In the genomic region with DNA sequence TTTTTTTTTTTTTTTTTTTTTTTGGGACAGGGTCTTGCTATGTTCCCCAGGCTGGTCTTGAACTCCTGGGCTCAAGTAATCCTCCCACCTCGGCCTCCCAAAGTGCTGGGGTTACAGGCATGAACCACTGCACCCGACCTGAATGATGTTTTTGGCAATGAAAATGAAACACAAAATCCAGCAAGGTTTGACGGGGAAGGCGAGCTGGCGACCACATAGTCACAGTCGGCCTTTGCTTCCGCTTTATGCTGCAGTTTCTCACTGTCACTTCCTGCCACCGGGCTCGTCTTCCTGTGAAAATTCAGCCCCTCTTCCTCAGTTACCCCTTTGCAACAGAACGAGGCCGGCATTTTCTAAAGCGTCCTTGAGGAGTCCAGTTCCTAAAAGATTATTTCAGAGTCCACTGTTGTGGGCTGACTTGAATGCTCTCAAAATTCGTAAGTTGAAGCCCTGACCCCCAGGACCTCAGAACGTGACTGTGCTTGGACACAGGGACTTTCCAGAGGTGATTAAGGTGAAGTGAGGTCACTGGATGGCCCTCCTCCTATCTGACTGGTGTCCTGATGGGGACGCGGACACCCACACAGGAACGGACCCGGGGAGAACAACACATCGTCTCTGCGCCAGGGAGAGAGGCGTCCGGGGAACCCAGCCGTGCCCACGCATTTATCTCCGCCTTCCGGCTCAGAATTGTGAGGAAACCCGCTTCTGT, we compare ENCODE assay signal across 1 cellular context.
TF ChIP-seq lines count a peak whose summit lies in the region.

No MANE protein-coding gene starts in this region.

TF ChIP-seq in HepG2, 621 proteins besides CTCF, POLR2A, EP300 and RAD21 (continued from another document and continues in another):
- TF ChIP-seq, protein P1, sequence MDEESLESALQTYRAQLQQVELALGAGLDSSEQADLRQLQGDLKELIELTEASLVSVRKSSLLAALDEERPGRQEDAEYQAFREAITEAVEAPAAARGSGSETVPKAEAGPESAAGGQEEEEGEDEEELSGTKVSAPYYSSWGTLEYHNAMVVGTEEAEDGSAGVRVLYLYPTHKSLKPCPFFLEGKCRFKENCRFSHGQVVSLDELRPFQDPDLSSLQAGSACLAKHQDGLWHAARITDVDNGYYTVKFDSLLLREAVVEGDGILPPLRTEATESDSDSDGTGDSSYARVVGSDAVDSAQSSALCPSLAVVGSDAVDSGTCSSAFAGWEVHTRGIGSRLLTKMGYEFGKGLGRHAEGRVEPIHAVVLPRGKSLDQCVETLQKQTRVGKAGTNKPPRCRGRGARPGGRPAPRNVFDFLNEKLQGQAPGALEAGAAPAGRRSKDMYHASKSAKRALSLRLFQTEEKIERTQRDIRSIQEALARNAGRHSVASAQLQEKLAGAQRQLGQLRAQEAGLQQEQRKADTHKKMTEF (CRISPR knock-in tag; IDR thresholded peaks at IDR 0.05), result peak; percentile 18; the same call in 1 of the 2 replicates
- TF ChIP-seq KMT2A (CRISPR knock-in tag; IDR thresholded peaks at IDR 0.05) (no peak; the same call in 1 of the 2 replicates), FOXK2 (IDR thresholded peaks at IDR 0.05) (no peak), CBX5 (CRISPR knock-in tag; IDR thresholded peaks at IDR 0.05; ENCODE audit: borderline replicate concordance) (no peak), SMARCE1 (IDR thresholded peaks at IDR 0.05; ENCODE audit: borderline replicate concordance) (no peak), RFX1 (IDR thresholded peaks at IDR 0.05) (no peak), PHF20 (CRISPR knock-in tag; IDR thresholded peaks at IDR 0.05) (peak; percentile 80), NKX3-1 (CRISPR knock-in tag; IDR thresholded peaks at IDR 0.05) (no peak), TOPORS (CRISPR knock-in tag; IDR thresholded peaks at IDR 0.05) (no peak), ZNF619 (CRISPR knock-in tag; IDR thresholded peaks at IDR 0.05) (no peak), ZNF180 (CRISPR knock-in tag; IDR thresholded peaks at IDR 0.05; ENCODE audit: borderline replicate concordance, low read depth) (no peak), RXRB (CRISPR knock-in tag; IDR thresholded peaks at IDR 0.05; ENCODE audit: borderline replicate concordance) (peak; percentile 81; the same call in 1 of the 2 replicates), ATF7 (IDR thresholded peaks at IDR 0.05) (no peak), ATF7 (CRISPR knock-in tag; IDR thresholded peaks at IDR 0.05) (no peak), ZSCAN9 (CRISPR knock-in tag; IDR thresholded peaks at IDR 0.05; ENCODE audit: borderline replicate concordance) (no peak), HMG20A (CRISPR knock-in tag; IDR thresholded peaks at IDR 0.05; ENCODE audit: borderline replicate concordance) (no peak), MEIS2 (CRISPR knock-in tag; IDR thresholded peaks at IDR 0.05) (no peak; the same call in 1 of the 2 replicates), KDM5B (CRISPR knock-in tag; IDR thresholded peaks at IDR 0.05; ENCODE audit: borderline replicate concordance) (no peak), KDM5A (IDR thresholded peaks at IDR 0.05; ENCODE audit: borderline replicate concordance, low read length) (no peak), RAD51 (IDR thresholded peaks at IDR 0.05; ENCODE audit: borderline replicate concordance) (no peak), PAX8 (CRISPR knock-in tag; IDR thresholded peaks at IDR 0.05; ENCODE audit: borderline replicate concordance) (no peak)
- TF ChIP-seq, protein P2, sequence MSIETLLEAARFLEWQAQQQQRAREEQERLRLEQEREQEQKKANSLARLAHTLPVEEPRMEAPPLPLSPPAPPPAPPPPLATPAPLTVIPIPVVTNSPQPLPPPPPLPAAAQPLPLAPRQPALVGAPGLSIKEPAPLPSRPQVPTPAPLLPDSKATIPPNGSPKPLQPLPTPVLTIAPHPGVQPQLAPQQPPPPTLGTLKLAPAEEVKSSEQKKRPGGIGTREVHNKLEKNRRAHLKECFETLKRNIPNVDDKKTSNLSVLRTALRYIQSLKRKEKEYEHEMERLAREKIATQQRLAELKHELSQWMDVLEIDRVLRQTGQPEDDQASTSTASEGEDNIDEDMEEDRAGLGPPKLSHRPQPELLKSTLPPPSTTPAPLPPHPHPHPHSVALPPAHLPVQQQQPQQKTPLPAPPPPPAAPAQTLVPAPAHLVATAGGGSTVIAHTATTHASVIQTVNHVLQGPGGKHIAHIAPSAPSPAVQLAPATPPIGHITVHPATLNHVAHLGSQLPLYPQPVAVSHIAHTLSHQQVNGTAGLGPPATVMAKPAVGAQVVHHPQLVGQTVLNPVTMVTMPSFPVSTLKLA (IDR thresholded peaks at IDR 0.05), result no peak
- TF ChIP-seq, protein P3, sequence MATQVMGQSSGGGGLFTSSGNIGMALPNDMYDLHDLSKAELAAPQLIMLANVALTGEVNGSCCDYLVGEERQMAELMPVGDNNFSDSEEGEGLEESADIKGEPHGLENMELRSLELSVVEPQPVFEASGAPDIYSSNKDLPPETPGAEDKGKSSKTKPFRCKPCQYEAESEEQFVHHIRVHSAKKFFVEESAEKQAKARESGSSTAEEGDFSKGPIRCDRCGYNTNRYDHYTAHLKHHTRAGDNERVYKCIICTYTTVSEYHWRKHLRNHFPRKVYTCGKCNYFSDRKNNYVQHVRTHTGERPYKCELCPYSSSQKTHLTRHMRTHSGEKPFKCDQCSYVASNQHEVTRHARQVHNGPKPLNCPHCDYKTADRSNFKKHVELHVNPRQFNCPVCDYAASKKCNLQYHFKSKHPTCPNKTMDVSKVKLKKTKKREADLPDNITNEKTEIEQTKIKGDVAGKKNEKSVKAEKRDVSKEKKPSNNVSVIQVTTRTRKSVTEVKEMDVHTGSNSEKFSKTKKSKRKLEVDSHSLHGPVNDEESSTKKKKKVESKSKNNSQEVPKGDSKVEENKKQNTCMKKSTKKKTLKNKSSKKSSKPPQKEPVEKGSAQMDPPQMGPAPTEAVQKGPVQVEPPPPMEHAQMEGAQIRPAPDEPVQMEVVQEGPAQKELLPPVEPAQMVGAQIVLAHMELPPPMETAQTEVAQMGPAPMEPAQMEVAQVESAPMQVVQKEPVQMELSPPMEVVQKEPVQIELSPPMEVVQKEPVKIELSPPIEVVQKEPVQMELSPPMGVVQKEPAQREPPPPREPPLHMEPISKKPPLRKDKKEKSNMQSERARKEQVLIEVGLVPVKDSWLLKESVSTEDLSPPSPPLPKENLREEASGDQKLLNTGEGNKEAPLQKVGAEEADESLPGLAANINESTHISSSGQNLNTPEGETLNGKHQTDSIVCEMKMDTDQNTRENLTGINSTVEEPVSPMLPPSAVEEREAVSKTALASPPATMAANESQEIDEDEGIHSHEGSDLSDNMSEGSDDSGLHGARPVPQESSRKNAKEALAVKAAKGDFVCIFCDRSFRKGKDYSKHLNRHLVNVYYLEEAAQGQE (IDR thresholded peaks at IDR 0.05; ENCODE audit: borderline replicate concordance in 1 of 2, low read depth in 1 of 2, low read length in 2 of 2), result no peak
- TF ChIP-seq, protein P4, sequence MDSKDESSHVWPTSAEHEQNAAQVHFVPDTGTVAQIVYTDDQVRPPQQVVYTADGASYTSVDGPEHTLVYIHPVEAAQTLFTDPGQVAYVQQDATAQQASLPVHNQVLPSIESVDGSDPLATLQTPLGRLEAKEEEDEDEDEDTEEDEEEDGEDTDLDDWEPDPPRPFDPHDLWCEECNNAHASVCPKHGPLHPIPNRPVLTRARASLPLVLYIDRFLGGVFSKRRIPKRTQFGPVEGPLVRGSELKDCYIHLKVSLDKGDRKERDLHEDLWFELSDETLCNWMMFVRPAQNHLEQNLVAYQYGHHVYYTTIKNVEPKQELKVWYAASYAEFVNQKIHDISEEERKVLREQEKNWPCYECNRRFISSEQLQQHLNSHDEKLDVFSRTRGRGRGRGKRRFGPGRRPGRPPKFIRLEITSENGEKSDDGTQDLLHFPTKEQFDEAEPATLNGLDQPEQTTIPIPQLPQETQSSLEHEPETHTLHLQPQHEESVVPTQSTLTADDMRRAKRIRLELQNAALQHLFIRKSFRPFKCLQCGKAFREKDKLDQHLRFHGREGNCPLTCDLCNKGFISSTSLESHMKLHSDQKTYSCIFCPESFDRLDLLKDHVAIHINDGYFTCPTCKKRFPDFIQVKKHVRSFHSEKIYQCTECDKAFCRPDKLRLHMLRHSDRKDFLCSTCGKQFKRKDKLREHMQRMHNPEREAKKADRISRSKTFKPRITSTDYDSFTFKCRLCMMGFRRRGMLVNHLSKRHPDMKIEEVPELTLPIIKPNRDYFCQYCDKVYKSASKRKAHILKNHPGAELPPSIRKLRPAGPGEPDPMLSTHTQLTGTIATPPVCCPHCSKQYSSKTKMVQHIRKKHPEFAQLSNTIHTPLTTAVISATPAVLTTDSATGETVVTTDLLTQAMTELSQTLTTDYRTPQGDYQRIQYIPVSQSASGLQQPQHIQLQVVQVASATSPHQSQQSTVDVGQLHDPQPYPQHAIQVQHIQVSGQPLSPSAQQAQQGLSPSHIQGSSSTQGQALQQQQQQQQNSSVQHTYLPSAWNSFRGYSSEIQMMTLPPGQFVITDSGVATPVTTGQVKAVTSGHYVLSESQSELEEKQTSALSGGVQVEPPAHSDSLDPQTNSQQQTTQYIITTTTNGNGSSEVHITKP (CRISPR knock-in tag; IDR thresholded peaks at IDR 0.05; ENCODE audit: low read depth), result no peak
- TF ChIP-seq, protein P5, sequence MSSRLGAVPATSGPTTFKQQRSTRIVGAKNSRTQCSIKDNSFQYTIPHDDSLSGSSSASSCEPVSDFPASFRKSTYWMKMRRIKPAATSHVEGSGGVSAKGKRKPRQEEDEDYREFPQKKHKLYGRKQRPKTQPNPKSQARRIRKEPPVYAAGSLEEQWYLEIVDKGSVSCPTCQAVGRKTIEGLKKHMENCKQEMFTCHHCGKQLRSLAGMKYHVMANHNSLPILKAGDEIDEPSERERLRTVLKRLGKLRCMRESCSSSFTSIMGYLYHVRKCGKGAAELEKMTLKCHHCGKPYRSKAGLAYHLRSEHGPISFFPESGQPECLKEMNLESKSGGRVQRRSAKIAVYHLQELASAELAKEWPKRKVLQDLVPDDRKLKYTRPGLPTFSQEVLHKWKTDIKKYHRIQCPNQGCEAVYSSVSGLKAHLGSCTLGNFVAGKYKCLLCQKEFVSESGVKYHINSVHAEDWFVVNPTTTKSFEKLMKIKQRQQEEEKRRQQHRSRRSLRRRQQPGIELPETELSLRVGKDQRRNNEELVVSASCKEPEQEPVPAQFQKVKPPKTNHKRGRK (CRISPR knock-in tag; IDR thresholded peaks at IDR 0.05), result no peak
- TF ChIP-seq, protein P6, sequence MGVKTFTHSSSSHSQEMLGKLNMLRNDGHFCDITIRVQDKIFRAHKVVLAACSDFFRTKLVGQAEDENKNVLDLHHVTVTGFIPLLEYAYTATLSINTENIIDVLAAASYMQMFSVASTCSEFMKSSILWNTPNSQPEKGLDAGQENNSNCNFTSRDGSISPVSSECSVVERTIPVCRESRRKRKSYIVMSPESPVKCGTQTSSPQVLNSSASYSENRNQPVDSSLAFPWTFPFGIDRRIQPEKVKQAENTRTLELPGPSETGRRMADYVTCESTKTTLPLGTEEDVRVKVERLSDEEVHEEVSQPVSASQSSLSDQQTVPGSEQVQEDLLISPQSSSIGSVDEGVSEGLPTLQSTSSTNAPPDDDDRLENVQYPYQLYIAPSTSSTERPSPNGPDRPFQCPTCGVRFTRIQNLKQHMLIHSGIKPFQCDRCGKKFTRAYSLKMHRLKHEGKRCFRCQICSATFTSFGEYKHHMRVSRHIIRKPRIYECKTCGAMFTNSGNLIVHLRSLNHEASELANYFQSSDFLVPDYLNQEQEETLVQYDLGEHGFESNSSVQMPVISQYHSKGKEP (CRISPR knock-in tag; IDR thresholded peaks at IDR 0.05), result no peak
- TF ChIP-seq, protein P7, sequence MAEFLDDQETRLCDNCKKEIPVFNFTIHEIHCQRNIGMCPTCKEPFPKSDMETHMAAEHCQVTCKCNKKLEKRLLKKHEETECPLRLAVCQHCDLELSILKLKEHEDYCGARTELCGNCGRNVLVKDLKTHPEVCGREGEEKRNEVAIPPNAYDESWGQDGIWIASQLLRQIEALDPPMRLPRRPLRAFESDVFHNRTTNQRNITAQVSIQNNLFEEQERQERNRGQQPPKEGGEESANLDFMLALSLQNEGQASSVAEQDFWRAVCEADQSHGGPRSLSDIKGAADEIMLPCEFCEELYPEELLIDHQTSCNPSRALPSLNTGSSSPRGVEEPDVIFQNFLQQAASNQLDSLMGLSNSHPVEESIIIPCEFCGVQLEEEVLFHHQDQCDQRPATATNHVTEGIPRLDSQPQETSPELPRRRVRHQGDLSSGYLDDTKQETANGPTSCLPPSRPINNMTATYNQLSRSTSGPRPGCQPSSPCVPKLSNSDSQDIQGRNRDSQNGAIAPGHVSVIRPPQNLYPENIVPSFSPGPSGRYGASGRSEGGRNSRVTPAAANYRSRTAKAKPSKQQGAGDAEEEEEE (CRISPR knock-in tag; IDR thresholded peaks at IDR 0.05; ENCODE audit: borderline replicate concordance), result no peak
- TF ChIP-seq, protein P8, sequence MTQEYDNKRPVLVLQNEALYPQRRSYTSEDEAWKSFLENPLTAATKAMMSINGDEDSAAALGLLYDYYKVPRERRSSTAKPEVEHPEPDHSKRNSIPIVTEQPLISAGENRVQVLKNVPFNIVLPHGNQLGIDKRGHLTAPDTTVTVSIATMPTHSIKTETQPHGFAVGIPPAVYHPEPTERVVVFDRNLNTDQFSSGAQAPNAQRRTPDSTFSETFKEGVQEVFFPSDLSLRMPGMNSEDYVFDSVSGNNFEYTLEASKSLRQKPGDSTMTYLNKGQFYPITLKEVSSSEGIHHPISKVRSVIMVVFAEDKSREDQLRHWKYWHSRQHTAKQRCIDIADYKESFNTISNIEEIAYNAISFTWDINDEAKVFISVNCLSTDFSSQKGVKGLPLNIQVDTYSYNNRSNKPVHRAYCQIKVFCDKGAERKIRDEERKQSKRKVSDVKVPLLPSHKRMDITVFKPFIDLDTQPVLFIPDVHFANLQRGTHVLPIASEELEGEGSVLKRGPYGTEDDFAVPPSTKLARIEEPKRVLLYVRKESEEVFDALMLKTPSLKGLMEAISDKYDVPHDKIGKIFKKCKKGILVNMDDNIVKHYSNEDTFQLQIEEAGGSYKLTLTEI (CRISPR knock-in tag; conservative IDR thresholded peaks at IDR 0.05), result no peak
- TF ChIP-seq, protein P9, sequence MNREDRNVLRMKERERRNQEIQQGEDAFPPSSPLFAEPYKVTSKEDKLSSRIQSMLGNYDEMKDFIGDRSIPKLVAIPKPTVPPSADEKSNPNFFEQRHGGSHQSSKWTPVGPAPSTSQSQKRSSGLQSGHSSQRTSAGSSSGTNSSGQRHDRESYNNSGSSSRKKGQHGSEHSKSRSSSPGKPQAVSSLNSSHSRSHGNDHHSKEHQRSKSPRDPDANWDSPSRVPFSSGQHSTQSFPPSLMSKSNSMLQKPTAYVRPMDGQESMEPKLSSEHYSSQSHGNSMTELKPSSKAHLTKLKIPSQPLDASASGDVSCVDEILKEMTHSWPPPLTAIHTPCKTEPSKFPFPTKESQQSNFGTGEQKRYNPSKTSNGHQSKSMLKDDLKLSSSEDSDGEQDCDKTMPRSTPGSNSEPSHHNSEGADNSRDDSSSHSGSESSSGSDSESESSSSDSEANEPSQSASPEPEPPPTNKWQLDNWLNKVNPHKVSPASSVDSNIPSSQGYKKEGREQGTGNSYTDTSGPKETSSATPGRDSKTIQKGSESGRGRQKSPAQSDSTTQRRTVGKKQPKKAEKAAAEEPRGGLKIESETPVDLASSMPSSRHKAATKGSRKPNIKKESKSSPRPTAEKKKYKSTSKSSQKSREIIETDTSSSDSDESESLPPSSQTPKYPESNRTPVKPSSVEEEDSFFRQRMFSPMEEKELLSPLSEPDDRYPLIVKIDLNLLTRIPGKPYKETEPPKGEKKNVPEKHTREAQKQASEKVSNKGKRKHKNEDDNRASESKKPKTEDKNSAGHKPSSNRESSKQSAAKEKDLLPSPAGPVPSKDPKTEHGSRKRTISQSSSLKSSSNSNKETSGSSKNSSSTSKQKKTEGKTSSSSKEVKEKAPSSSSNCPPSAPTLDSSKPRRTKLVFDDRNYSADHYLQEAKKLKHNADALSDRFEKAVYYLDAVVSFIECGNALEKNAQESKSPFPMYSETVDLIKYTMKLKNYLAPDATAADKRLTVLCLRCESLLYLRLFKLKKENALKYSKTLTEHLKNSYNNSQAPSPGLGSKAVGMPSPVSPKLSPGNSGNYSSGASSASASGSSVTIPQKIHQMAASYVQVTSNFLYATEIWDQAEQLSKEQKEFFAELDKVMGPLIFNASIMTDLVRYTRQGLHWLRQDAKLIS (CRISPR knock-in tag; IDR thresholded peaks at IDR 0.05), result no peak
